13 cellular contexts compared by ENCODE assay signal in genomic region chr22:29623059-29623458, GRCh38. TPM values are rescaled to one million over a fixed set of nuclear protein-coding genes. Genes with fewer than 3 reads are reported as not detected.
DNase-seq lines count a peak whose midpoint lies in the region; ATAC-seq and TF ChIP-seq lines count a peak whose summit lies in the region.
"Had no signal": no experiment of that assay in that cellular context is flagged by ENCODE, and none has a peak within 500 bp of the region (broad histone marks: within the 10 kb centered on the region; RNA-seq: fewer than 3 reads in every experiment).

No MANE protein-coding gene starts in this region.

- no peaks in the 10 kb centered on the region for H3K9me3 Mint-ChIP-seq in activated CD4-positive, alpha-beta T cell treated with anti-CD3 and anti-CD28 coated beads for 36 hours (ENCODE audit: low read depth)
- no peaks in the 10 kb centered on the region for H3K9me3 Mint-ChIP-seq in effector memory CD8-positive, alpha-beta T cell
- H3K9me3 Mint-ChIP-seq: stimulated activated naive B cell treated with anti-CD40 and anti-IgM and Interleukin-4, amounts not matched to agents 10 μg/mL and 1 μg/mL and 100 μg/mL, for 72 hours had no signal

- TF ChIP-seq CTCF in Panc1 (IDR thresholded peaks at IDR 0.05) = no peak

- peaks cover under 1% of the 10 kb centered on the region for H3K36me3 Mint-ChIP-seq in activated CD4-positive, alpha-beta T cell treated with anti-CD3 and anti-CD28 coated beads for 36 hours (ENCODE audit: low read depth)
- H3K36me3 Mint-ChIP-seq in effector memory CD8-positive, alpha-beta T cell (ENCODE audit: insufficient read depth) = no peaks in the 10 kb centered on the region

- H3K4me1 ChIP-seq in Panc1 (ENCODE audit: control insufficient read depth, insufficient read depth, low read length) = peaks cover 94% of the 10 kb centered on the region
- H3K4me1 ChIP-seq in skeletal muscle satellite cell (ENCODE audit: control insufficient read depth, insufficient read depth, low read length) = peaks cover 86% of the 10 kb centered on the region

- H3K4me3 ChIP-seq in Panc1 (ENCODE audit: low read depth in 2 of 2, low read length in 2 of 2) = peak overlapping the region in 1 of 2 experiments; percentile 6; a peak in 1 of 4 replicates
- H3K4me3 ChIP-seq in skeletal muscle satellite cell (ENCODE audit: low read length) = no peak overlapping the region

- in situ Hi-C loops in Panc1 (cut with HindIII; ENCODE audit: low pct_unique_long_range_greater_than_20kb, low sequenced_read_pairs) = no loop called here

- H3K9me3 ChIP-seq in Panc1 (ENCODE audit: control insufficient read depth, insufficient read depth, low read depth, low read length) (no peaks in the 10 kb centered on the region), skeletal muscle satellite cell (replicated peaks; ENCODE audit: low read length) (no peaks in the 10 kb centered on the region)

- H3K27me3 Mint-ChIP-seq in activated CD4-positive, alpha-beta T cell treated with anti-CD3 and anti-CD28 coated beads for 36 hours = no peaks in the 10 kb centered on the region
- no peaks in the 10 kb centered on the region for H3K27me3 Mint-ChIP-seq in effector memory CD8-positive, alpha-beta T cell
- H3K27me3 Mint-ChIP-seq: stimulated activated naive B cell treated with anti-CD40 and anti-IgM and Interleukin-4, amounts not matched to agents 10 μg/mL and 1 μg/mL and 100 μg/mL, for 72 hours had no signal

- H3K27ac ChIP-seq in Panc1 (ENCODE audit: low read length) = peak overlapping the region; percentile 83

- intact Hi-C loops in activated CD4-positive, alpha-beta T cell treated with anti-CD3 and anti-CD28 coated beads for 36 hours (cut with DNase I, micrococcal nuclease) = loop anchor here in 1 of 2 experiments (2.0 kb wide), 1 partner anchor 18 kb away; no protein-coding TSS in a partner anchor
- intact Hi-C loops in Panc1 (cut with micrococcal nuclease; ENCODE audit: unreplicated experiment) = no loop called here
- intact Hi-C loops in sciatic nerve (cut with DNase I) = no loop called here

- CTCF ChIA-PET in activated CD4-positive, alpha-beta T cell treated with anti-CD3 and anti-CD28 coated beads for 36 hours (lab: Charles Lee) = interaction anchor here (0.7 to 5.5 kb wide), 7 partner anchors 8 to 37 kb away, joined by 3 to 73 read pairs (median 6); partner anchors contain the start of gene NF2
- CTCF ChIA-PET in Panc1 (lab: Charles Lee) = interaction anchor here (0.6 kb wide), 2 partner anchors 44 to 466 kb away, joined by 5 to 6 read pairs; no protein-coding TSS in a partner anchor

- POLR2A ChIA-PET in activated CD4-positive, alpha-beta T cell treated with anti-CD3 and anti-CD28 coated beads for 36 hours (lab: Charles Lee) = interaction anchor here (1.3 kb wide), 1 partner anchor 18 kb away, joined by 5 read pairs; no protein-coding TSS in a partner anchor
- POLR2A ChIA-PET in Panc1 (lab: Charles Lee) = no interaction called here

- H3K4me3 Mint-ChIP-seq in activated CD4-positive, alpha-beta T cell treated with anti-CD3 and anti-CD28 coated beads for 36 hours = no peak overlapping the region
- no peak overlapping the region for H3K4me3 Mint-ChIP-seq in effector memory CD8-positive, alpha-beta T cell
- H3K4me3 Mint-ChIP-seq: stimulated activated naive B cell treated with anti-CD40 and anti-IgM and Interleukin-4, amounts not matched to agents 10 μg/mL and 1 μg/mL and 100 μg/mL, for 72 hours had no signal

- H3K27me3 ChIP-seq in Panc1 (ENCODE audit: control insufficient read depth, insufficient read depth, low read length) (no peaks in the 10 kb centered on the region), skeletal muscle satellite cell (ENCODE audit: control insufficient read depth, insufficient read depth, low read length) (no peaks in the 10 kb centered on the region)

- peaks cover 68% of the 10 kb centered on the region for H3K4me1 Mint-ChIP-seq in activated CD4-positive, alpha-beta T cell treated with anti-CD3 and anti-CD28 coated beads for 36 hours
- peaks cover 36 to 51% of the 10 kb centered on the region in 2 donors for H3K4me1 Mint-ChIP-seq in effector memory CD8-positive, alpha-beta T cell (ENCODE audit: low read depth in 2 of 2)

- peak overlapping the region; percentile 81 for H3K27ac Mint-ChIP-seq in activated CD4-positive, alpha-beta T cell treated with anti-CD3 and anti-CD28 coated beads for 36 hours
- H3K27ac Mint-ChIP-seq in effector memory CD8-positive, alpha-beta T cell = peak overlapping the region; percentile 79 to 90
- H3K27ac Mint-ChIP-seq: stimulated activated naive B cell treated with anti-CD40 and anti-IgM and Interleukin-4, amounts not matched to agents 10 μg/mL and 1 μg/mL and 100 μg/mL, for 72 hours had no signal

- no peak for ATAC-seq in activated CD4-positive, alpha-beta T cell treated with anti-CD3 and anti-CD28 coated beads for 36 hours
- ATAC-seq in Panc1 (no peak), sciatic nerve (no peak)
- no peak for ATAC-seq in effector memory CD8-positive, alpha-beta T cell (replicated peaks)

- no peak overlapping the region for H3K4me2 ChIP-seq in skeletal muscle satellite cell (ENCODE audit: low read length)

- H3K9ac ChIP-seq in skeletal muscle satellite cell (ENCODE audit: low read depth, low read length) = peak overlapping the region; percentile 72

- H3K36me3 ChIP-seq in Panc1 (ENCODE audit: control insufficient read depth, insufficient read depth, low read length) (no peaks in the 10 kb centered on the region), skeletal muscle satellite cell (ENCODE audit: insufficient read depth, low read length) (no peaks in the 10 kb centered on the region)

- BruUV-seq in Panc1 (replicated peaks; lab: Mats Ljungman, UMichigan) = no TSS peak

- DNase-seq in activated CD4-positive, alpha-beta T cell treated with anti-CD3 and anti-CD28 coated beads for 36 hours = no peak
- no peak for DNase-seq in activated CD4-positive, alpha-beta T cell treated with anti-CD3 and anti-CD28 coated beads, Interleukin-2, amount 50 U/mL, for 1 hour
- no peak for DNase-seq in Panc1 (ENCODE audit: low read depth, low spot score)
- no peak for DNase-seq in effector memory CD8-positive, alpha-beta T cell
- no peak for DNase-seq in sciatic nerve (ENCODE audit: low spot score)
- DNase-seq in NCI-H526 treated with DMSO at 0.1 percent for 48 hours (lab: John Stamatoyannopoulos, UW) = no peak
- no peak for DNase-seq in ecto neural progenitor cell (ENCODE audit: low spot score)
- DNase-seq: cerebellar nuclear complex; foreskin fibroblast; islet precursor cell; NCI-H774; stimulated activated naive B cell treated with anti-CD40 and anti-IgM and Interleukin-4, amounts not matched to agents 10 μg/mL and 1 μg/mL and 100 μg/mL, for 72 hours had no signal

RNA-seq across cellular contexts. Expression of gene NF2, which starts 19.6 kb away (rescaled TPM):
- 10 to 100 TPM; 40.2 to 43.1 TPM for total RNA-seq in activated CD4-positive, alpha-beta T cell treated with anti-CD3 and anti-CD28 coated beads for 36 hours
- total RNA-seq in Panc1 (2021; ENCODE audit: unreplicated experiment) (190 TPM), sciatic nerve (28.4 TPM)
- 34.0 TPM for polyA plus RNA-seq in Panc1 (2012; ENCODE audit: insufficient read length)
- 83.9 and 91.5 TPM in 2 replicates for total RNA-seq in skeletal muscle satellite cell (2012; rRNA removed)

RNA-seq across cellular contexts. Expression of gene NIPSNAP1, which starts 42.1 kb away (rescaled TPM):
- total RNA-seq in activated CD4-positive, alpha-beta T cell treated with anti-CD3 and anti-CD28 coated beads for 36 hours = 10 to 100 TPM; 75.0 to 78.0 TPM
- 40.0 TPM for total RNA-seq in Panc1 (2021; ENCODE audit: unreplicated experiment)
- 72.8 TPM for polyA plus RNA-seq in Panc1 (2012; ENCODE audit: insufficient read length)
- total RNA-seq in skeletal muscle satellite cell (2012; rRNA removed) = 37.8 and 51.5 TPM in 2 replicates
- 17.7 TPM for total RNA-seq in sciatic nerve
